In genomic region chr18:21689736-21690135, GRCh38 we compare ENCODE assay signal across 28 cellular contexts.
"Had no signal": no experiment of that assay in that cellular context is flagged by ENCODE, and none has a peak within 500 bp of the region (broad histone marks: within the 10 kb centered on the region; RNA-seq: fewer than 3 reads in every experiment).

No MANE protein-coding gene starts in this region.

- H3K27me3 ChIP-seq: ascending aorta, cardiac muscle cell, SJSA1 had no signal

- H3K4me3 ChIP-seq: ascending aorta, cardiac muscle cell, coronary artery, SJSA1 had no signal

- H3K4me2 ChIP-seq: SK-N-SH had no signal

- H3K27me3 Mint-ChIP-seq: activated naive CD4-positive, alpha-beta T cell treated with anti-CD3 and anti-CD28 coated beads, Interleukin-2, amount 50 U/mL, for 24 hours; activated naive CD8-positive, alpha-beta T cell treated with anti-CD3 and anti-CD28 coated beads, Interleukin-2, amount 10 ng/mL, durations not matched to agents 7 days and 5 days; activated T-cell treated with anti-CD3 and anti-CD28 coated beads, Interleukin-2, amount 50 U/mL, for 24 hours; T-cell; T-helper 17 cell had no signal

- H3K4me3 Mint-ChIP-seq: activated CD8-positive, alpha-beta T cell treated with anti-CD3 and anti-CD28 coated beads, Interleukin-2, amount 10 ng/mL, durations not matched to agents 7 days and 5 days; activated naive CD4-positive, alpha-beta T cell treated with anti-CD3 and anti-CD28 coated beads, Interleukin-2, amount 50 U/mL, for 24 hours; activated naive CD8-positive, alpha-beta T cell treated with anti-CD3 and anti-CD28 coated beads, Interleukin-2, amount 10 ng/mL, durations not matched to agents 7 days and 5 days; activated T-cell treated with anti-CD3 and anti-CD28 coated beads, Interleukin-2, amount 50 U/mL, for 24 hours; T-cell; T-helper 17 cell had no signal

- ATAC-seq: activated CD8-positive, alpha-beta T cell treated with anti-CD3 and anti-CD28 coated beads, Interleukin-2, amount 10 ng/mL, durations not matched to agents 7 days and 5 days; Panc1; T-cell; T-helper 17 cell had no signal

- H3K9me2 ChIP-seq: SK-N-SH had no signal

- H3K9ac ChIP-seq: SK-N-SH had no signal

- H3K27ac Mint-ChIP-seq: activated CD8-positive, alpha-beta T cell treated with anti-CD3 and anti-CD28 coated beads, Interleukin-2, amount 10 ng/mL, durations not matched to agents 7 days and 5 days; activated naive CD4-positive, alpha-beta T cell treated with anti-CD3 and anti-CD28 coated beads, Interleukin-2, amount 50 U/mL, for 24 hours; activated naive CD8-positive, alpha-beta T cell treated with anti-CD3 and anti-CD28 coated beads, Interleukin-2, amount 10 ng/mL, durations not matched to agents 7 days and 5 days; activated T-cell treated with anti-CD3 and anti-CD28 coated beads, Interleukin-2, amount 50 U/mL, for 24 hours; activated T-helper 2 cell treated with anti-CD3 and anti-CD28 coated beads, Interferon-gamma antibody, Interleukin-2, Interleukin-4, amounts not matched to agents 10 μg/mL and 5 μg/mL and 100 μg/mL, durations not matched to agents 14 hours and 24 hours and 36 hours; T-helper 17 cell had no signal

- H3K4me1 ChIP-seq: ascending aorta, SJSA1 had no signal

- H3K36me3 ChIP-seq: cardiac muscle cell, WERI-Rb-1 had no signal

- DNase-seq: activated CD4-positive, alpha-beta T cell treated with anti-CD3 and anti-CD28 coated beads for 1 hour; activated CD4-positive, alpha-beta T cell treated with anti-CD3 and anti-CD28 coated beads for 48 hours; activated CD4-positive, CD25-positive, alpha-beta regulatory T cell; activated CD8-positive, alpha-beta T cell treated with anti-CD3 and anti-CD28 coated beads, Interleukin-2, amount 10 ng/mL, durations not matched to agents 7 days and 5 days; activated gamma-delta T cell; activated naive CD4-positive, alpha-beta T cell treated with Interleukin-2 at 50 U/mL for 16 hours; activated naive CD8-positive, alpha-beta T cell treated with anti-CD3 and anti-CD28 coated beads, Interleukin-2, amount 10 ng/mL, durations not matched to agents 7 days and 5 days; activated T-cell treated with anti-CD3 and anti-CD28 coated beads, Interleukin-2, amount 50 U/mL, for 24 hours; amygdala; NCI-H1105; NCI-H1417 treated with DMSO at 0.1 percent for 48 hours; NCI-H1930; NCI-H2081 treated with DMSO at 0.1 percent for 48 hours; NCI-H345; NCI-H524 treated with DMSO at 0.1 percent for 48 hours; SHP77; SK-N-SH; T-cell; T-helper 17 cell; T1000; WERI-Rb-1 had no signal

- H3K27ac ChIP-seq: ascending aorta, cardiac muscle cell, coronary artery, SJSA1, WERI-Rb-1 had no signal
